8 cellular contexts compared by ENCODE assay signal in the genomic region with DNA sequence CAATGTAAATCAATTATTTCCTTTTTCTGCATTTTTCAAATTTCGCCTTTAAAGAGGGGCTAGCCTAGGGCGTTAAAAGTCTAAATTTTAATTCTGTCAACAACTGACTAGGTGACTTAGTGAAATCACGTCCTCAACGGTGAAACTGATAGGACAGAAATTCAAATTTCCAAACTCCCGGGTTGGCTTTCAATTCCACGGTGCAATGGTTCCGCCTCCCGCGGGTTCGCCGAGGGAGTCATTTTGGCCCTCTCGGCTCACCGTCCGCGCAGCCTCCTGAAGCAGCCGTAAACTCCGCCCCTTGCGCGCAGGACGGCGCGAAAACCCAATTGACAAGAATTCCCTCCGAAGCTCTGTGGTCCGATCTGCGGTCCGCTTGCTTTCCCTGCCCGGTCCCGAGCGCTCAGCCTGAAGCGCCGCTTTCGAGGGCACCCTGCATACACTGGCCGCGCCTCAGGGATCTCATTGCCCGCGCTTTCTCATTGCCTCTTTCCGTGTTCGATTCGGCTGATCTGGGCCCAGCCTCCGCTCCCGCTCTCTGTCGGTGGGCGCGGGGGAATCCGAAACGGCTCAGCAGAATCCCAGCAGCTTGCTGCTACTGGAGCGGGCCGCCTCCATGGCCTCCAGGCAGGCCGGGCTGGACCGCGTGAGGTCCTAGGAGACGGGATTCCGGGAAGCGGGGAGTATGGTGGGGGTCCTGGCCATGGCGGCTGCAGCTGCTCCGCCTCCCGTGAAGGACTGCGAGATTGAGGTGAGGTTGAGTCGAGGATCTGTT. TPM values are rescaled to one million over a fixed set of nuclear protein-coding genes. Genes with fewer than 3 reads are reported as not detected.
DNase-seq lines count a peak whose midpoint lies in the region; ATAC-seq and TF ChIP-seq lines count a peak whose summit lies in the region.

A gene with protein sequence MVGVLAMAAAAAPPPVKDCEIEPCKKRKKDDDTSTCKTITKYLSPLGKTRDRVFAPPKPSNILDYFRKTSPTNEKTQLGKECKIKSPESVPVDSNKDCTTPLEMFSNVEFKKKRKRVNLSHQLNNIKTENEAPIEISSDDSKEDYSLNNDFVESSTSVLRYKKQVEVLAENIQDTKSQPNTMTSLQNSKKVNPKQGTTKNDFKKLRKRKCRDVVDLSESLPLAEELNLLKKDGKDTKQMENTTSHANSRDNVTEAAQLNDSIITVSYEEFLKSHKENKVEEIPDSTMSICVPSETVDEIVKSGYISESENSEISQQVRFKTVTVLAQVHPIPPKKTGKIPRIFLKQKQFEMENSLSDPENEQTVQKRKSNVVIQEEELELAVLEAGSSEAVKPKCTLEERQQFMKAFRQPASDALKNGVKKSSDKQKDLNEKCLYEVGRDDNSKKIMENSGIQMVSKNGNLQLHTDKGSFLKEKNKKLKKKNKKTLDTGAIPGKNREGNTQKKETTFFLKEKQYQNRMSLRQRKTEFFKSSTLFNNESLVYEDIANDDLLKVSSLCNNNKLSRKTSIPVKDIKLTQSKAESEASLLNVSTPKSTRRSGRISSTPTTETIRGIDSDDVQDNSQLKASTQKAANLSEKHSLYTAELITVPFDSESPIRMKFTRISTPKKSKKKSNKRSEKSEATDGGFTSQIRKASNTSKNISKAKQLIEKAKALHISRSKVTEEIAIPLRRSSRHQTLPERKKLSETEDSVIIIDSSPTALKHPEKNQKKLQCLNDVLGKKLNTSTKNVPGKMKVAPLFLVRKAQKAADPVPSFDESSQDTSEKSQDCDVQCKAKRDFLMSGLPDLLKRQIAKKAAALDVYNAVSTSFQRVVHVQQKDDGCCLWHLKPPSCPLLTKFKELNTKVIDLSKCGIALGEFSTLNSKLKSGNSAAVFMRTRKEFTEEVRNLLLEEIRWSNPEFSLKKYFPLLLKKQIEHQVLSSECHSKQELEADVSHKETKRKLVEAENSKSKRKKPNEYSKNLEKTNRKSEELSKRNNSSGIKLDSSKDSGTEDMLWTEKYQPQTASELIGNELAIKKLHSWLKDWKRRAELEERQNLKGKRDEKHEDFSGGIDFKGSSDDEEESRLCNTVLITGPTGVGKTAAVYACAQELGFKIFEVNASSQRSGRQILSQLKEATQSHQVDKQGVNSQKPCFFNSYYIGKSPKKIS (N-terminal part only) (plus strand): TSS at position 304 of the 775 bp plus-strand sequence. CDS start 382 bp downstream, at position 686.

- H3K4me1 ChIP-seq in ascending aorta = peaks cover 8 to 10% of the 10 kb centered on the region in 2 donors
- peaks cover 12% of the 10 kb centered on the region for H3K4me1 ChIP-seq in vagina

- peaks cover 24% of the 10 kb centered on the region for H3K4me1 Mint-ChIP-seq in T-helper 2 cell treated with Interferon-gamma antibody and Interleukin-4, amounts not matched to agents 5 μg/mL and 100 μg/mL, for 36 hours (ENCODE audit: low read depth)

- no peak for TF ChIP-seq POLR2A in vagina (IDR thresholded peaks at IDR 0.05)

- no peaks in the 10 kb centered on the region for H3K27me3 Mint-ChIP-seq in T-helper 2 cell treated with Interferon-gamma antibody and Interleukin-4, amounts not matched to agents 5 μg/mL and 100 μg/mL, for 36 hours (ENCODE audit: low read depth)

- H3K36me3 Mint-ChIP-seq in T-helper 2 cell treated with Interferon-gamma antibody and Interleukin-4, amounts not matched to agents 5 μg/mL and 100 μg/mL, for 36 hours (ENCODE audit: low read depth) = peaks cover 16% of the 10 kb centered on the region

- H3K27me3 ChIP-seq in ascending aorta (no peaks in the 10 kb centered on the region), vagina (no peaks in the 10 kb centered on the region)

- H3K9me3 ChIP-seq in ascending aorta = no peaks in the 10 kb centered on the region
- no peaks in the 10 kb centered on the region for H3K9me3 ChIP-seq in vagina

- no peaks in the 10 kb centered on the region for H3K9me3 Mint-ChIP-seq in T-helper 2 cell treated with Interferon-gamma antibody and Interleukin-4, amounts not matched to agents 5 μg/mL and 100 μg/mL, for 36 hours

- H3K4me3 ChIP-seq in ascending aorta = peak within 1 kb of the TSS; percentile 62 to 91
- peak within 1 kb of the TSS; percentile 83 to 85 for H3K4me3 ChIP-seq in vagina

- H3K27ac Mint-ChIP-seq in T-helper 2 cell treated with Interferon-gamma antibody and Interleukin-4, amounts not matched to agents 5 μg/mL and 100 μg/mL, for 36 hours = peak within 1 kb of the TSS; percentile 97

- H3K36me3 ChIP-seq in ascending aorta = no peaks in the 10 kb centered on the region
- H3K36me3 ChIP-seq in vagina = no peaks in the 10 kb centered on the region

- H3K27ac ChIP-seq in ascending aorta (no peak within 1 kb of the TSS), vagina (peak within 1 kb of the TSS; percentile 60)

- TF ChIP-seq CTCF in ascending aorta (IDR thresholded peaks at IDR 0.05) (no peak), vagina (IDR thresholded peaks at IDR 0.05) (peak in 1 of 3 experiments; percentile 17)

- intact Hi-C loops in ascending aorta (cut with DNase I) (no loop called here), vagina (cut with DNase I) (no loop called here)

- DNase-seq in GDM1 (lab: John Stamatoyannopoulos, UW) (peak; percentile 81), NCI-H2029 treated with DMSO at 0.1 percent for 48 hours (lab: John Stamatoyannopoulos, UW) (peak; percentile 46), ascending aorta (ENCODE audit: low spot score in 2 of 2) (peak; percentile 51 to 95), hepatic stellate cell (ENCODE audit: low spot score) (peak; percentile 92), putamen (ENCODE audit: low spot score) (peak; percentile 90), vagina (ENCODE audit: extremely low spot score in 2 of 2) (no peak)
- peak; percentile 90 for DNase-seq in T-helper 2 cell treated with Interferon-gamma antibody and Interleukin-4, amounts not matched to agents 5 μg/mL and 100 μg/mL, for 36 hours (ENCODE audit: low spot score)

- ATAC-seq in HG02852 (IDR thresholded peaks at IDR 0.05; ENCODE audit: unreplicated experiment) = peak; percentile 57

- peak within 1 kb of the TSS; percentile 99 for H3K4me3 Mint-ChIP-seq in T-helper 2 cell treated with Interferon-gamma antibody and Interleukin-4, amounts not matched to agents 5 μg/mL and 100 μg/mL, for 36 hours

RNA-seq across cellular contexts. Expression of the gene that starts here (rescaled TPM):
- under 0.01 TPM for total RNA-seq in ascending aorta
- total RNA-seq in vagina = 2.7 TPM

Comparison
In these comparisons a context has a peak if more than half of its experiments do, and no peak if none do; other contexts are left out.
1. Peak in DNase-seq and H3K4me3 ChIP-seq in ascending aorta; RNA of the gene not detected or under 1 TPM.
2. DNase-seq: peak in GDM1 (single experiment), NCI-H2029 treated with DMSO at 0.1 percent for 48 hours (single experiment), T-helper 2 cell treated with Interferon-gamma antibody and Interleukin-4, amounts not matched to agents 5 μg/mL and 100 μg/mL, for 36 hours (single experiment), hepatic stellate cell (single experiment) and putamen (single experiment); none in vagina (0 of 2).